ENCODE assay signal across 24 cellular contexts in the genomic region with DNA sequence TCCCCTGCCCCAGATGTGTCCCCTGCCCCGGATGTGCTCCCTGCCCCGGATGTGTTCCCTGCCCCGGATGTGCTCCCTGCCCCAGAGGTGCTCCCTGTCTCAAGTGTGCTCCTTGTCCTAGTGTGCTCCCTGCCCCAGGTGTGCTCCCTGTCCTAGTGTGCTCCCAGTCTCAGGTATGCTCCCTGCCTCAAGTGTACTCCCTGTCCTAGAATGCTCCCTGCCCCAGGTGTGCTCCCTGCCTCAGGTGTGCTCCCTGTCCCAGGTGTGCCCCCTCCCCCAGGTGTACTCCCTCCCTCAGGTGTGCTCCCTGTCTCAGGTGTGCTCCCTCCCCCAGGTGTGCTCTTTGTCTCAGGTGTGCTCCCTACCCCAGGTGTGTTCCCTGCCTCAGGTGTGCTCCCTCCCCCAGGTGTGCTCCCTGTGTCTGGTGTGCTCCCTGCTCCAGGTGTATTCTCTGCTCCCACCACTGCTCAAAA. TPM values are rescaled to one million over a fixed set of nuclear protein-coding genes. Genes with fewer than 3 reads are reported as not detected.
"Had no signal": no experiment of that assay in that cellular context is flagged by ENCODE, and none has a peak within 500 bp of the region (broad histone marks: within the 10 kb centered on the region; RNA-seq: fewer than 3 reads in every experiment).

No MANE protein-coding gene starts in this region.

- ATAC-seq: effector memory CD8-positive, alpha-beta T cell; esophagus mucosa; naive thymus-derived CD4-positive, alpha-beta T cell had no signal

- DNase-seq: activated CD4-positive, alpha-beta T cell treated with anti-CD3 and anti-CD28 coated beads, Interleukin-2, amount 50 U/mL, for 4 hours; activated CD8-positive, alpha-beta memory T cell treated with anti-CD3 and anti-CD28 coated beads for 24 hours; activated CD8-positive, alpha-beta memory T cell treated with anti-CD3 and anti-CD28 coated beads, Interleukin-2, amount 50 U/mL, for 4 hours; activated naive CD4-positive, alpha-beta T cell treated with Interleukin-2 at 50 U/mL for 16 hours; activated naive CD8-positive, alpha-beta T cell treated with anti-CD3 and anti-CD28 coated beads for 36 hours; activated T-cell treated with anti-CD3 and anti-CD28 coated beads, Interleukin-2, amount 50 U/mL, for 24 hours; colonic mucosa; dorsolateral prefrontal cortex; effector memory CD8-positive, alpha-beta T cell; foreskin melanocyte; kidney; naive thymus-derived CD4-positive, alpha-beta T cell; retina; spleen; stimulated activated CD4-positive, alpha-beta T cell treated with anti-CD3 and anti-CD28 coated beads, Interleukin-4, amount 100 ng/mL, for 1 hour; stimulated activated naive CD4-positive, alpha-beta T cell; testis had no signal

- H3K36me3 ChIP-seq: breast epithelium, colonic mucosa, spleen had no signal

- H3K9me3 ChIP-seq: breast epithelium, colonic mucosa, spleen, testis had no signal

- H3K27ac ChIP-seq: breast epithelium, colonic mucosa, dorsolateral prefrontal cortex, spleen, testis had no signal

- H3K4me1 ChIP-seq: breast epithelium, colonic mucosa, spleen, testis had no signal

- FAIRE-seq: endothelial cell of umbilical vein, kidney had no signal

- H3K27me3 ChIP-seq: breast epithelium, colonic mucosa, dorsolateral prefrontal cortex, testis had no signal

- H3K4me3 ChIP-seq: breast epithelium, colonic mucosa, dorsolateral prefrontal cortex, lung, spleen, testis had no signal

RNA-seq across cellular contexts. Expression of gene RASD2, which starts 48.7 kb away (rescaled TPM):
- total RNA-seq: activated T-helper 2 cell treated with anti-CD3 and anti-CD28 coated beads, Interferon-gamma antibody, Interleukin-2, Interleukin-4, amounts not matched to agents 10 μg/mL and 5 μg/mL and 100 μg/mL, durations not matched to agents 14 hours and 24 hours and 36 hours; endothelial cell of umbilical vein; neural crest cell; T-helper 2 cell treated with Interferon-gamma antibody and Interleukin-4, amounts not matched to agents 100 ng/mL and 5 ng/mL, for 36 hours had no signal
- polyA plus RNA-seq: endothelial cell of umbilical vein had no signal
